In the genomic region with DNA sequence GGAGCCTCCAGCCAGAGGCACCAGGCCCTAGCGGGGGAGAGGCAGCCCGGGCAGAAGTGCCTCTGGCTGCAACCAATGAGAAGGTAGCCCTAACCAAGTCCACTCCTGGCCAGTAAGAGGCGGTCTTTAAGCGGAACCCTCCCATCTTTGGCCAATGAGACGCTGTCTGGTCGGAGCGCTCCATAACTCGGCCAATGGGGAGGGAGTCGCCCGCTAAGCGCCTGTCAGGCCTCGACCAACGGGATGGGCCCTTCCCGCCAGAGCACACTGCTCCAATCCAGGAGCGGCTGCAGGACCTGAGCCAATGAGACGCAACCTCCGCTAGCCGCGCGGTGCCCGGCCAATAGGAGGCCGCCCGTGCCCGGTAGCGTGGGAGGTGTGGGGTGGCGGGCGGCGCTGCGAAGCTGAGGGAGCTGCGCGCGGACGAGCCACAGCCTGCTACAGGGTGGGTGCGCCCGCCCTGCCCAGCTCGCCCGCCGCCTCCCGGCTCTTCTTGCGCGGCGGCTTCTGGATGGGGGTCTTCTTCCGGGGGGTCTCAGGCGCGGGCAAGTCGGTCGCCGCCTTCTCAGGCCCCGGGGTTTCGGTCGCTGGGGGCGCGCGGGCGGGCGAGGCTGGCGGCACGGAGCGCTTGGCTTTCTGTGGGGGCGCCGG, we compare ENCODE assay signal across 1 cellular context.
TF ChIP-seq lines count a peak whose summit lies in the region.

No MANE protein-coding gene starts in this region.

TF ChIP-seq in HepG2, 621 proteins besides CTCF, POLR2A, EP300 and RAD21:
- TF ChIP-seq, protein P1, sequence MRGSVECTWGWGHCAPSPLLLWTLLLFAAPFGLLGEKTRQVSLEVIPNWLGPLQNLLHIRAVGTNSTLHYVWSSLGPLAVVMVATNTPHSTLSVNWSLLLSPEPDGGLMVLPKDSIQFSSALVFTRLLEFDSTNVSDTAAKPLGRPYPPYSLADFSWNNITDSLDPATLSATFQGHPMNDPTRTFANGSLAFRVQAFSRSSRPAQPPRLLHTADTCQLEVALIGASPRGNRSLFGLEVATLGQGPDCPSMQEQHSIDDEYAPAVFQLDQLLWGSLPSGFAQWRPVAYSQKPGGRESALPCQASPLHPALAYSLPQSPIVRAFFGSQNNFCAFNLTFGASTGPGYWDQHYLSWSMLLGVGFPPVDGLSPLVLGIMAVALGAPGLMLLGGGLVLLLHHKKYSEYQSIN (CRISPR knock-in tag; IDR thresholded peaks at IDR 0.05; ENCODE audit: borderline replicate concordance), result no peak
- 0 out of 2 replicates have a peak, but pooled peaks have one; percentile 4 for TF ChIP-seq RBFOX2 (IDR thresholded peaks at IDR 0.05; ENCODE audit: low read depth, low read length)
- peak; percentile 71; the same call in 1 of the 2 replicates for TF ChIP-seq ZBTB33 (CRISPR knock-in tag; IDR thresholded peaks at IDR 0.05)
- TF ChIP-seq AGO2 (optimal IDR thresholded peaks at IDR 0.05; ENCODE audit: low read depth, low read length), result peak; percentile 32
